16 cellular contexts compared by ENCODE assay signal in genomic region chr13:52760078-52760477, GRCh38. TPM values are rescaled to one million over a fixed set of nuclear protein-coding genes. Genes with fewer than 3 reads are reported as not detected.
"Had no signal": no experiment of that assay in that cellular context is flagged by ENCODE, and none has a peak within 500 bp of the region (broad histone marks: within the 10 kb centered on the region; RNA-seq: fewer than 3 reads in every experiment).

No MANE protein-coding gene starts in this region.

- ATAC-seq: activated CD4-positive, alpha-beta T cell treated with anti-CD3 and anti-CD28 coated beads for 36 hours; activated CD8-positive, alpha-beta T cell treated with anti-CD3 and anti-CD28 coated beads for 36 hours; effector memory CD8-positive, alpha-beta T cell; gastrocnemius medialis; left ventricle myocardium superior had no signal

- H3K36me3 ChIP-seq: gastrocnemius medialis, transverse colon had no signal

- H3K27me3 ChIP-seq: gastrocnemius medialis, transverse colon had no signal

- H3K4me3 ChIP-seq: gastrocnemius medialis, transverse colon had no signal

- DNase-seq: activated CD4-positive, alpha-beta T cell treated with anti-CD3 and anti-CD28 coated beads for 36 hours; activated CD8-positive, alpha-beta memory T cell treated with anti-CD3 and anti-CD28 coated beads, Interleukin-2, amount 50 U/mL, for 4 hours; activated CD8-positive, alpha-beta T cell treated with anti-CD3 and anti-CD28 coated beads for 36 hours; activated naive CD8-positive, alpha-beta T cell treated with anti-CD3 and anti-CD28 coated beads, Interleukin-2, amount 10 ng/mL, durations not matched to agents 7 days and 5 days; anterior cingulate cortex; cerebellar nuclear complex; effector memory CD8-positive, alpha-beta T cell; gastrocnemius medialis; left ventricle myocardium superior; mesenchymal stem cell; occipital lobe; stimulated activated CD4-positive, alpha-beta T cell treated with anti-CD3 and anti-CD28 coated beads, Interleukin-12 subunit alpha, Interleukin-12 subunit beta, amount 100 ng/mL, for 4 hours; stimulated activated naive CD4-positive, alpha-beta T cell; substantia nigra; transverse colon had no signal

- H3K9me3 ChIP-seq: gastrocnemius medialis, transverse colon had no signal

- H3K4me1 ChIP-seq: gastrocnemius medialis, transverse colon had no signal

- H3K27ac ChIP-seq: epithelial cell of prostate, gastrocnemius medialis, transverse colon had no signal

RNA-seq across cellular contexts. Expression of gene CNMD, which starts 20.5 kb away (rescaled TPM):
- total RNA-seq: activated CD4-positive, alpha-beta T cell treated with anti-CD3 and anti-CD28 coated beads for 36 hours; activated CD8-positive, alpha-beta T cell treated with anti-CD3 and anti-CD28 coated beads for 36 hours; activated naive CD8-positive, alpha-beta T cell treated with anti-CD3 and anti-CD28 coated beads, Interleukin-2, amount 10 ng/mL, durations not matched to agents 7 days and 5 days; gastrocnemius medialis; left ventricle myocardium superior; transverse colon had no signal
